In genomic region chr4:95511477-95511876, GRCh38 we compare ENCODE assay signal across 19 cellular contexts. TPM values are rescaled to one million over a fixed set of nuclear protein-coding genes. Genes with fewer than 3 reads are reported as not detected.
A peak's percentile ranks its signal among the peaks of the same experiment; 100 is the strongest.
DNase-seq lines count a peak whose midpoint lies in the region; ATAC-seq, FAIRE-seq and TF ChIP-seq lines count a peak whose summit lies in the region.
"Had no signal": no experiment of that assay in that cellular context is flagged by ENCODE, and none has a peak within 500 bp of the region (broad histone marks: within the 10 kb centered on the region; RNA-seq: fewer than 3 reads in every experiment).

No MANE protein-coding gene starts in this region.

- CTCF ChIA-PET in SK-N-SH (lab: Yijun Ruan, JAX) = interaction anchor here (0.7 to 9.4 kb wide), 5 partner anchors 11 to 149 kb away, joined by 3 to 183 read pairs (median 10); partner anchors contain the start of gene UNC5C
- CTCF ChIA-PET in mammary epithelial cell (lab: Charles Lee; ENCODE audit: low non-redundant PET) = interaction anchor here (0.6 kb wide), 1 partner anchor 164 kb away, joined by 6 read pairs; no protein-coding TSS in a partner anchor

- H3K27ac ChIP-seq in DND-41 (ENCODE audit: low read length) (no peak overlapping the region), SK-N-SH (ENCODE audit: low read depth in 2 of 2, low read length in 1 of 2) (peak overlapping the region; percentile 18 to 96; a peak in 3 of 4 replicates), keratinocyte (ENCODE audit: control insufficient read depth, insufficient read depth, low read length) (no peak overlapping the region), mammary epithelial cell (ENCODE audit: insufficient read depth, low read depth, low read length) (no peak overlapping the region)
- H3K27ac ChIP-seq: BLaER1 treated with 17β-estradiol and CSF1 and Interleukin-3, amounts not matched to agents 10 nM and 100 nM had no signal

- in situ Hi-C loops in mammary epithelial cell (cut with MboI; ENCODE audit: low sequenced_read_pairs in 2 of 2) = no loop called here

- H3K36me3 ChIP-seq in DND-41 (ENCODE audit: insufficient read depth, low read length) = no peaks in the 10 kb centered on the region
- no peaks in the 10 kb centered on the region for H3K36me3 ChIP-seq in SK-N-SH (replicated peaks in 1 of 2; ENCODE audit: control insufficient read depth in 1 of 2, insufficient read depth in 2 of 2, low read length in 1 of 2)
- H3K36me3 ChIP-seq in keratinocyte (ENCODE audit: control insufficient read depth in 2 of 2, extremely low read depth in 1 of 2, insufficient read depth in 2 of 2, low read length in 2 of 2) = no peaks in the 10 kb centered on the region
- no peaks in the 10 kb centered on the region for H3K36me3 ChIP-seq in mammary epithelial cell (ENCODE audit: insufficient read depth, low read length)
- H3K36me3 ChIP-seq: BLaER1 treated with 17β-estradiol and CSF1 and Interleukin-3, amounts not matched to agents 10 nM and 100 nM had no signal

- H2AFZ ChIP-seq in DND-41 (ENCODE audit: low read depth, low read length) = peak overlapping the region; percentile 26; the same call in 1 of the 2 replicates
- no peak overlapping the region for H2AFZ ChIP-seq in SK-N-SH (ENCODE audit: low read depth)
- H2AFZ ChIP-seq in keratinocyte (ENCODE audit: control insufficient read depth, low read length) = no peak overlapping the region
- no peak overlapping the region for H2AFZ ChIP-seq in mammary epithelial cell (ENCODE audit: low read depth, low read length)
- H2AFZ ChIP-seq: GM23338 had no signal

- H3K79me2 ChIP-seq in DND-41 (ENCODE audit: insufficient read depth, low read length) = no peaks in the 10 kb centered on the region
- no peaks in the 10 kb centered on the region for H3K79me2 ChIP-seq in SK-N-SH (ENCODE audit: insufficient read depth)
- no peaks in the 10 kb centered on the region for H3K79me2 ChIP-seq in keratinocyte (ENCODE audit: control insufficient read depth, insufficient read depth, low read length)
- H3K79me2 ChIP-seq in mammary epithelial cell (ENCODE audit: insufficient read depth, low read length) = no peaks in the 10 kb centered on the region

- peak; percentile 13 for FAIRE-seq in keratinocyte (lab: Jason Lieb, UNC)
- FAIRE-seq: G401.6, GM12891, HepG2, HTR-8/SVneo had no signal

- H3F3A ChIP-seq in SK-N-SH (replicated peaks; ENCODE audit: insufficient read depth) = peaks cover 29% of the 10 kb centered on the region

- H3K9me2 ChIP-seq in SK-N-SH = no peaks in the 10 kb centered on the region

- no peak for DNase-seq in DND-41
- DNase-seq in SK-N-SH = no peak
- no peak for DNase-seq in keratinocyte (ENCODE audit: low read depth, low spot score)
- DNase-seq in HCEC 1CT = no peak
- no peak for DNase-seq in mammary epithelial cell
- DNase-seq: Calu3; CD4-positive, CD25-positive, alpha-beta regulatory T cell; DMS79; EL; H9; HFFc6 had no signal

- no peaks in the 10 kb centered on the region for H3K9me1 ChIP-seq in keratinocyte (ENCODE audit: control insufficient read depth, extremely low read depth, insufficient read depth, low read length)

- BruUV-seq in mammary epithelial cell (replicated peaks; lab: Mats Ljungman, UMichigan) = no TSS peak

- H4K20me1 ChIP-seq in DND-41 (ENCODE audit: insufficient read depth, low read length) (no peaks in the 10 kb centered on the region), SK-N-SH (ENCODE audit: insufficient read depth) (no peaks in the 10 kb centered on the region), keratinocyte (ENCODE audit: control insufficient read depth, extremely low read depth, insufficient read depth, low read length) (no peaks in the 10 kb centered on the region), mammary epithelial cell (ENCODE audit: insufficient read depth, low read length) (no peaks in the 10 kb centered on the region)
- H4K20me1 ChIP-seq: BLaER1 treated with 17β-estradiol and CSF1 and Interleukin-3, amounts not matched to agents 10 nM and 100 nM had no signal

- dilution Hi-C loops in keratinocyte (cut with MboI; ENCODE audit: extremely low pct_ligation_motif_present, low sequenced_read_pairs) (no loop called here), mammary epithelial cell (cut with HindIII; ENCODE audit: low sequenced_read_pairs) (no loop called here)

- no peak for TF ChIP-seq CTCF in DND-41 (IDR thresholded peaks at IDR 0.05; ENCODE audit: borderline replicate concordance, extremely low read depth, low read length, poor library complexity, severe bottlenecking)
- TF ChIP-seq CTCF in SK-N-SH (IDR thresholded peaks at IDR 0.05) = no peak
- TF ChIP-seq CTCF in keratinocyte (optimal IDR thresholded peaks at IDR 0.05 in 1 of 3, IDR thresholded peaks at IDR 0.05 in 1 of 3, conservative IDR thresholded peaks at IDR 0.05 in 1 of 3; ENCODE audit: extremely low read depth in 1 of 3, insufficient read depth in 2 of 3, low read length in 3 of 3) = no peak
- no peak for TF ChIP-seq CTCF in mammary epithelial cell (conservative IDR thresholded peaks at IDR 0.05 in 1 of 2, IDR thresholded peaks at IDR 0.05 in 1 of 2; ENCODE audit: extremely low read depth in 1 of 2, insufficient read depth in 1 of 2, low read depth in 1 of 2, low read length in 2 of 2)

- intact Hi-C loops in mammary epithelial cell (cut with micrococcal nuclease) = loop anchor here (2.0 kb wide), 2 partner anchors 523 to 841 kb away; no protein-coding TSS in a partner anchor

- H3K9me3 ChIP-seq in DND-41 (ENCODE audit: insufficient read depth, low read length, severe bottlenecking) (no peaks in the 10 kb centered on the region), SK-N-SH (no peaks in the 10 kb centered on the region), keratinocyte (ENCODE audit: control insufficient read depth, low read depth, low read length) (no peaks in the 10 kb centered on the region), mammary epithelial cell (replicated peaks; ENCODE audit: insufficient read depth, low read length) (no peaks in the 10 kb centered on the region)
- H3K9me3 ChIP-seq: BLaER1 treated with 17β-estradiol and CSF1 and Interleukin-3, amounts not matched to agents 10 nM and 100 nM had no signal

- ATAC-seq in DND-41 (ENCODE audit: insufficient read depth, low read depth) (no peak), GM21447 (IDR thresholded peaks at IDR 0.05; ENCODE audit: unreplicated experiment) (no peak), HG03095 (IDR thresholded peaks at IDR 0.05; ENCODE audit: unreplicated experiment) (no peak)
- ATAC-seq: GM23338, HepG2 had no signal

- H3K27me3 ChIP-seq in DND-41 (ENCODE audit: insufficient read depth, low read length, poor library complexity) (no peaks in the 10 kb centered on the region), SK-N-SH (ENCODE audit: insufficient read depth) (no peaks in the 10 kb centered on the region), keratinocyte (ENCODE audit: control insufficient read depth, extremely low read depth, insufficient read depth, low read length) (no peaks in the 10 kb centered on the region), mammary epithelial cell (ENCODE audit: insufficient read depth, low read length) (no peaks in the 10 kb centered on the region)
- H3K27me3 ChIP-seq: BLaER1 treated with 17β-estradiol and CSF1 and Interleukin-3, amounts not matched to agents 10 nM and 100 nM had no signal

- H3K4me3 ChIP-seq in DND-41 (ENCODE audit: low read depth in 1 of 2, low read length in 2 of 2) (no peak overlapping the region), SK-N-SH (ENCODE audit: low read depth in 2 of 2, low read length in 1 of 2) (no peak overlapping the region), keratinocyte (ENCODE audit: control insufficient read depth in 2 of 3, extremely low read depth in 1 of 3, insufficient read depth in 2 of 3, low read depth in 1 of 3, low read length in 3 of 3) (no peak overlapping the region), mammary epithelial cell (replicated peaks in 1 of 3; ENCODE audit: insufficient read depth in 1 of 3, low read depth in 2 of 3, low read length in 3 of 3) (no peak overlapping the region)
- H3K4me3 ChIP-seq: BLaER1 treated with 17β-estradiol and CSF1 and Interleukin-3, amounts not matched to agents 10 nM and 100 nM; GM23338 had no signal

- 39% methylated on average over 3 of the region's 3 CpGs for WGBS in SK-N-SH (ENCODE audit: low lambda C conversion rate)
- 86% methylated on average over 3 of the region's 3 CpGs for WGBS in mammary epithelial cell (ENCODE audit: low coverage, missing lambda C conversion rate)

- POLR2A ChIA-PET in SK-N-SH (lab: Yijun Ruan, JAX) = interaction anchor here (0.9 to 2.9 kb wide), 3 partner anchors 26 to 38 kb away, joined by 4 to 14 read pairs (median 13); partner anchors contain the start of gene UNC5C

- TF ChIP-seq EP300 in SK-N-SH (IDR thresholded peaks at IDR 0.05; ENCODE audit: borderline replicate concordance in 1 of 2, low read depth in 1 of 2, low read length in 1 of 2) = peak in 1 of 2 experiments; percentile 58; a peak in 1 of 4 replicates

- H3K9ac ChIP-seq in DND-41 (ENCODE audit: low read depth, low read length) = no peak overlapping the region
- H3K9ac ChIP-seq in SK-N-SH = no peak overlapping the region
- H3K9ac ChIP-seq in keratinocyte (ENCODE audit: control insufficient read depth, extremely low read depth, insufficient read depth, low read length) = no peak overlapping the region
- H3K9ac ChIP-seq in mammary epithelial cell (ENCODE audit: insufficient read depth, low read length) = no peak overlapping the region
- H3K9ac ChIP-seq: BLaER1 treated with 17β-estradiol and CSF1 and Interleukin-3, amounts not matched to agents 10 nM and 100 nM had no signal

- no peak overlapping the region for H3K4me2 ChIP-seq in DND-41 (ENCODE audit: insufficient read depth, low read length)
- H3K4me2 ChIP-seq in SK-N-SH = 0 out of 2 replicates have a peak overlapping the region, but pooled peaks have one; percentile 36
- H3K4me2 ChIP-seq in keratinocyte (ENCODE audit: control insufficient read depth, extremely low read depth, insufficient read depth, low read depth, low read length) = no peak overlapping the region
- H3K4me2 ChIP-seq in mammary epithelial cell (ENCODE audit: insufficient read depth, low read depth, low read length) = no peak overlapping the region
- H3K4me2 ChIP-seq: BLaER1 treated with 17β-estradiol and CSF1 and Interleukin-3, amounts not matched to agents 10 nM and 100 nM had no signal

- H3K4me1 ChIP-seq in DND-41 (ENCODE audit: insufficient read depth, low read length) (no peaks in the 10 kb centered on the region), SK-N-SH (ENCODE audit: control insufficient read depth in 1 of 2, insufficient read depth in 2 of 2, low read depth in 1 of 2, low read length in 1 of 2) (peaks cover 4 to 63% of the 10 kb centered on the region in 2 experiments; a peak in 2 of 4 replicates), keratinocyte (ENCODE audit: control insufficient read depth, extremely low read depth, insufficient read depth, low read length) (peaks cover 13% of the 10 kb centered on the region), mammary epithelial cell (ENCODE audit: insufficient read depth, low read length) (peaks cover 34% of the 10 kb centered on the region)
- H3K4me1 ChIP-seq: BLaER1 treated with 17β-estradiol and CSF1 and Interleukin-3, amounts not matched to agents 10 nM and 100 nM had no signal

- TF ChIP-seq RAD21 in SK-N-SH (IDR thresholded peaks at IDR 0.05; ENCODE audit: low read length) = no peak

RNA-seq across cellular contexts. Expression of gene UNC5C, which starts 37.3 kb away (rescaled TPM):
- polyA plus RNA-seq in SK-N-SH (2012; rRNA removed) = 3.3 and 5.4 TPM in 2 replicates
- polyA plus RNA-seq in SK-N-SH (2012; cell fraction: cytosol; rRNA removed) = 3.9 and 5.5 TPM in 2 replicates
- 3.7 and 5.9 TPM in 2 replicates for polyA plus RNA-seq in SK-N-SH (2012; cell fraction: nucleus; rRNA removed)
- not detected in 3 replicates for polyA plus RNA-seq in keratinocyte
- polyA plus RNA-seq in keratinocyte (2011; ENCODE audit: low read depth) = not detected
- polyA plus RNA-seq in keratinocyte (2011; cell fraction: cytosol; rRNA removed) = not detected in 2 replicates
- 0.01 TPM in 1 of 2 replicates, not detected in the other for polyA plus RNA-seq in keratinocyte (2011; cell fraction: nucleus; rRNA removed)
- polyA plus RNA-seq in keratinocyte (2012; ENCODE audit: low replicate concordance) = not detected in 2 replicates
- polyA minus RNA-seq in keratinocyte = not detected in 3 replicates
- not detected for polyA minus RNA-seq in keratinocyte (2011; cell fraction: cytosol; rRNA and poly(A)+ RNA removed)
- polyA minus RNA-seq in keratinocyte (2011; cell fraction: nucleus; rRNA and poly(A)+ RNA removed) = not detected in 2 replicates
- total RNA-seq in mammary epithelial cell = 1 to 10 TPM; 4.5 to 9.8 TPM
- polyA plus RNA-seq in mammary epithelial cell = 3.0 TPM
- polyA minus RNA-seq in mammary epithelial cell = 22.3 TPM
- total RNA-seq: Calu3; CD4-positive, CD25-positive, alpha-beta regulatory T cell; H9; HepG2; HFFc6 had no signal
- polyA plus RNA-seq: HepG2 had no signal

Comparison
In these comparisons a context has a peak if more than half of its experiments do, and no peak if none do; other contexts are left out.
1. H3K27ac ChIP-seq: peak in SK-N-SH (2 of 2); none in DND-41 (single experiment), keratinocyte (single experiment) and mammary epithelial cell (single experiment).